Comparison of ENCODE assay signal across 18 cellular contexts in genomic region chr15:52008326-52008697, GRCh38. TPM values are rescaled to one million over a fixed set of nuclear protein-coding genes. Genes with fewer than 3 reads are reported as not detected.
DNase-seq lines count a peak whose midpoint lies in the region; ATAC-seq and TF ChIP-seq lines count a peak whose summit lies in the region.
"Had no signal": no experiment of that assay in that cellular context is flagged by ENCODE, and none has a peak within 500 bp of the region (broad histone marks: within the 10 kb centered on the region; RNA-seq: fewer than 3 reads in every experiment).

No MANE protein-coding gene starts in this region.

- TF ChIP-seq CTCF in 22Rv1 (IDR thresholded peaks at IDR 0.05) (no peak), RWPE2 (IDR thresholded peaks at IDR 0.05; ENCODE audit: poor library complexity, severe bottlenecking) (no peak), endothelial cell (IDR thresholded peaks at IDR 0.05; ENCODE audit: unreplicated experiment) (no peak)

- H3K27ac Mint-ChIP-seq in T-helper 2 cell treated with Interferon-gamma antibody and Interleukin-4, amounts not matched to agents 5 μg/mL and 100 μg/mL, for 36 hours, result peak overlapping the region; percentile 83
- peak overlapping the region; percentile 91 for H3K27ac Mint-ChIP-seq in endothelial cell (ENCODE audit: unreplicated experiment)
- H3K27ac Mint-ChIP-seq: CD8-positive, alpha-beta T cell; nephron progenitor cell had no signal

- H3K36me3 Mint-ChIP-seq in T-helper 2 cell treated with Interferon-gamma antibody and Interleukin-4, amounts not matched to agents 5 μg/mL and 100 μg/mL, for 36 hours (ENCODE audit: low read depth), result peaks cover 2% of the 10 kb centered on the region
- no peaks in the 10 kb centered on the region for H3K36me3 Mint-ChIP-seq in endothelial cell (ENCODE audit: low read depth, unreplicated experiment)
- H3K36me3 Mint-ChIP-seq: CD8-positive, alpha-beta T cell had no signal

- no peaks in the 10 kb centered on the region for H3K36me3 ChIP-seq in RWPE2 (ENCODE audit: low read depth)
- H3K36me3 ChIP-seq: heart right ventricle, upper lobe of left lung had no signal

- H3K27ac ChIP-seq in 22Rv1 (peak overlapping the region; percentile 36), RWPE2 (ENCODE audit: poor library complexity, severe bottlenecking) (peak overlapping the region; percentile 73), caudate nucleus (ENCODE audit: low read depth, low read length) (no peak overlapping the region)
- H3K27ac ChIP-seq: KMS-11, PC-9 had no signal

- no peaks in the 10 kb centered on the region for H3K27me3 Mint-ChIP-seq in T-helper 2 cell treated with Interferon-gamma antibody and Interleukin-4, amounts not matched to agents 5 μg/mL and 100 μg/mL, for 36 hours (ENCODE audit: low read depth)
- peaks cover 2% of the 10 kb centered on the region for H3K27me3 Mint-ChIP-seq in endothelial cell (ENCODE audit: unreplicated experiment)

- H3K27me3 ChIP-seq in RWPE2 (ENCODE audit: insufficient read depth, poor library complexity, severe bottlenecking), result no peaks in the 10 kb centered on the region
- H3K27me3 ChIP-seq: heart right ventricle, upper lobe of left lung had no signal

- no peak overlapping the region for H3K4me3 ChIP-seq in RWPE2 (ENCODE audit: severe bottlenecking)
- H3K4me3 ChIP-seq: heart right ventricle, PC-9, upper lobe of left lung had no signal

- in situ Hi-C loops in G401 (cut with HindIII; ENCODE audit: low sequenced_read_pairs), result no loop called here

- H3K4me3 Mint-ChIP-seq in T-helper 2 cell treated with Interferon-gamma antibody and Interleukin-4, amounts not matched to agents 5 μg/mL and 100 μg/mL, for 36 hours, result peak overlapping the region; percentile 44
- no peak overlapping the region for H3K4me3 Mint-ChIP-seq in endothelial cell (ENCODE audit: unreplicated experiment)
- H3K4me3 Mint-ChIP-seq: CD8-positive, alpha-beta T cell; nephron progenitor cell had no signal

- no peak for ATAC-seq in RWPE2 (ENCODE audit: low read depth)
- ATAC-seq: CD8-positive, alpha-beta T cell; HCT116; heart right ventricle had no signal

- peaks cover 77% of the 10 kb centered on the region for H3K4me1 ChIP-seq in RWPE2 (ENCODE audit: insufficient read depth, poor library complexity, severe bottlenecking)

- no peaks in the 10 kb centered on the region for H3K9me3 Mint-ChIP-seq in T-helper 2 cell treated with Interferon-gamma antibody and Interleukin-4, amounts not matched to agents 5 μg/mL and 100 μg/mL, for 36 hours
- no peaks in the 10 kb centered on the region for H3K9me3 Mint-ChIP-seq in endothelial cell (ENCODE audit: unreplicated experiment)
- H3K9me3 Mint-ChIP-seq: CD8-positive, alpha-beta T cell; nephron progenitor cell had no signal

- H3K4me1 Mint-ChIP-seq in T-helper 2 cell treated with Interferon-gamma antibody and Interleukin-4, amounts not matched to agents 5 μg/mL and 100 μg/mL, for 36 hours (ENCODE audit: low read depth), result peaks cover 74% of the 10 kb centered on the region
- peaks cover 80% of the 10 kb centered on the region for H3K4me1 Mint-ChIP-seq in endothelial cell (ENCODE audit: unreplicated experiment)

- no peaks in the 10 kb centered on the region for H3K9me3 ChIP-seq in RWPE2 (ENCODE audit: severe bottlenecking)
- H3K9me3 ChIP-seq: heart right ventricle, upper lobe of left lung had no signal

- DNase-seq in T-helper 2 cell treated with Interferon-gamma antibody and Interleukin-4, amounts not matched to agents 5 μg/mL and 100 μg/mL, for 36 hours (ENCODE audit: low spot score), result no peak
- DNase-seq in T-helper 2 cell, result no peak
- no peak for DNase-seq in RWPE2 (ENCODE audit: low spot score)
- no peak for DNase-seq in endothelial cell (ENCODE audit: low spot score)
- DNase-seq in caudate nucleus (lab: John Stamatoyannopoulos, UW), result no peak
- no peak for DNase-seq in SKM-1 treated with dmso at 0.1 percent for 144 hours (lab: John Stamatoyannopoulos, UW; ENCODE audit: unreplicated experiment)
- no peak for DNase-seq in G401 (ENCODE audit: low spot score)
- DNase-seq: CD8-positive, alpha-beta T cell; effector CD4-positive, alpha-beta T cell; heart right ventricle; NCI-H1105 treated with DMSO at 0.1 percent for 48 hours; nephron progenitor cell; PC-9; stimulated activated naive CD8-positive, alpha-beta T cell treated with anti-CD3 and anti-CD28 coated beads, Interleukin-15, Interleukin-2, amounts not matched to agents 100 U/mL and 50 U/mL, for 24 hours; upper lobe of left lung had no signal

RNA-seq across cellular contexts. Expression of gene MAPK6, which starts 10.7 kb away (rescaled TPM):
- total RNA-seq in endothelial cell (ENCODE audit: unreplicated experiment), result 94.6 TPM
- total RNA-seq in G401 (2014; rRNA removed; shearing (Covaris generic)), result 51.4 and 70.7 TPM in 2 replicates

RNA-seq across cellular contexts. Expression of gene LEO1, which starts 36.7 kb away (rescaled TPM):
- total RNA-seq in endothelial cell (ENCODE audit: unreplicated experiment), result 25.5 TPM
- 32.9 and 48.7 TPM in 2 replicates for total RNA-seq in G401 (2014; rRNA removed; shearing (Covaris generic))
